ENCODE assay signal across 1 cellular context in genomic region chr15:50425678-50426246, GRCh38.
A peak's percentile ranks its signal among the peaks of the same experiment; 100 is the strongest.
TF ChIP-seq lines count a peak whose summit lies in the region.

No MANE protein-coding gene starts in this region.

TF ChIP-seq in A549, 52 proteins besides CTCF, POLR2A, EP300 and RAD21:
- peak in 1 of 2 experiments; percentile 46; a peak in 1 of 4 replicates for TF ChIP-seq CEBPB (IDR thresholded peaks at IDR 0.05)
